28 cellular contexts compared by ENCODE assay signal in the genomic region with DNA sequence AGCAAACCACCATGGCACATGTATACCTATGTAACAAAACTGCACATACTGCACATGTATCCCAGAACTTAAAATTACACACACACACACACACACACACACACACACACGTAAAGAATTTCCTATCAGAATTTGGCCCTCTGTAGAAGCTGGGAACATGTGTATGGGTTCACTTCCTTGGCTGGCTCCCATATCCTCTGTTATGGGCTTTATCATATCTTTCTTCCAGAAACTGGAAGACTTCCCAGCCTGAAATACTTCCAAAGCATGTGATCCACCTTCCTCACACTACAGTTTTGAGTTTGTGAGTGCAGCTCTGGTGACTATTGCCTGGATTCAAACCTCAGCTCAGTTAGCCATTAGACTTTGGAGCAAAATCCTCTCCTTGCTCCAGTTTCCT.
DNase-seq lines count a peak whose midpoint lies in the region; ATAC-seq and TF ChIP-seq lines count a peak whose summit lies in the region.
"Had no signal": no experiment of that assay in that cellular context is flagged by ENCODE, and none has a peak within 500 bp of the region (broad histone marks: within the 10 kb centered on the region; RNA-seq: fewer than 3 reads in every experiment).

No MANE protein-coding gene starts in this region.

- no peaks in the 10 kb centered on the region for H3K36me3 Mint-ChIP-seq in activated CD4-positive, alpha-beta T cell treated with anti-CD3 and anti-CD28 coated beads, Interleukin-2, amount 10 ng/mL, durations not matched to agents 7 days and 5 days (ENCODE audit: low read depth)
- H3K36me3 Mint-ChIP-seq in effector memory CD8-positive, alpha-beta T cell (ENCODE audit: insufficient read depth), result no peaks in the 10 kb centered on the region
- H3K36me3 Mint-ChIP-seq: activated naive CD4-positive, alpha-beta T cell treated with anti-CD3 and anti-CD28 coated beads, Interleukin-2, amount 50 U/mL, for 72 hours; CD14-positive monocyte had no signal

- H3K27ac ChIP-seq in right cardiac atrium (ENCODE audit: low read length), result no peak overlapping the region
- H3K27ac ChIP-seq: cardiac muscle cell, left lung, SJSA1, WERI-Rb-1 had no signal

- POLR2A ChIA-PET in activated CD4-positive, alpha-beta T cell treated with anti-CD3 and anti-CD28 coated beads, Interleukin-2, amount 10 ng/mL, durations not matched to agents 7 days and 5 days (lab: Charles Lee), result no interaction called here

- no peaks in the 10 kb centered on the region for H3K4me1 Mint-ChIP-seq in activated CD4-positive, alpha-beta T cell treated with anti-CD3 and anti-CD28 coated beads, Interleukin-2, amount 10 ng/mL, durations not matched to agents 7 days and 5 days
- H3K4me1 Mint-ChIP-seq in effector memory CD8-positive, alpha-beta T cell (ENCODE audit: low read depth in 2 of 2), result no peaks in the 10 kb centered on the region
- H3K4me1 Mint-ChIP-seq: CD14-positive monocyte had no signal

- no peak for TF ChIP-seq CTCF in fibroblast of mammary gland (conservative IDR thresholded peaks at IDR 0.05; ENCODE audit: control insufficient read depth, insufficient read depth, low read depth, low read length)

- H3K4me1 ChIP-seq in right cardiac atrium (ENCODE audit: control insufficient read depth, insufficient read depth, low read length), result no peaks in the 10 kb centered on the region
- H3K4me1 ChIP-seq: left lung, SJSA1 had no signal

- 10% methylated on average over 1 of the region's 1 CpG for WGBS in right cardiac atrium

- ATAC-seq in Right ventricle myocardium superior (ENCODE audit: poor library complexity) (peak; percentile 96), right cardiac atrium (peak; percentile 93 to 95)
- no peak for ATAC-seq in effector memory CD8-positive, alpha-beta T cell (replicated peaks)
- ATAC-seq: activated naive CD4-positive, alpha-beta T cell treated with anti-CD3 and anti-CD28 coated beads, Interleukin-2, amount 50 U/mL, for 72 hours; left lung had no signal

- CTCF ChIA-PET in activated CD4-positive, alpha-beta T cell treated with anti-CD3 and anti-CD28 coated beads, Interleukin-2, amount 10 ng/mL, durations not matched to agents 7 days and 5 days (lab: Charles Lee), result no interaction called here

- H3K27me3 Mint-ChIP-seq in activated CD4-positive, alpha-beta T cell treated with anti-CD3 and anti-CD28 coated beads, Interleukin-2, amount 10 ng/mL, durations not matched to agents 7 days and 5 days, result no peaks in the 10 kb centered on the region
- H3K27me3 Mint-ChIP-seq in effector memory CD8-positive, alpha-beta T cell, result peaks cover 11 to 24% of the 10 kb centered on the region in 2 donors

- no peaks in the 10 kb centered on the region for H3K9me3 Mint-ChIP-seq in activated CD4-positive, alpha-beta T cell treated with anti-CD3 and anti-CD28 coated beads, Interleukin-2, amount 10 ng/mL, durations not matched to agents 7 days and 5 days
- H3K9me3 Mint-ChIP-seq in effector memory CD8-positive, alpha-beta T cell, result no peaks in the 10 kb centered on the region

- H3K27me3 ChIP-seq in right cardiac atrium (ENCODE audit: control insufficient read depth, insufficient read depth), result no peaks in the 10 kb centered on the region
- H3K27me3 ChIP-seq: cardiac muscle cell, left lung, SJSA1 had no signal

- DNase-seq in Right ventricle myocardium superior (no peak), cardiac septum (ENCODE audit: low spot score) (no peak), fibroblast of mammary gland (ENCODE audit: low read depth) (peak; percentile 16), right cardiac atrium (peak in 1 of 3 donors; percentile 16), NCI-H2171 (lab: John Stamatoyannopoulos, UW) (no peak), NCI-H510A treated with DMSO at 0.1 percent for 48 hours (lab: John Stamatoyannopoulos, UW) (no peak)
- DNase-seq in activated CD4-positive, alpha-beta T cell treated with anti-CD3 and anti-CD28 coated beads, Interleukin-2, amount 10 ng/mL, durations not matched to agents 7 days and 5 days, result no peak
- no peak for DNase-seq in effector memory CD8-positive, alpha-beta T cell
- DNase-seq: activated CD4-positive, alpha-beta T cell treated with anti-CD3 and anti-CD28 coated beads for 48 hours; activated effector memory CD4-positive, alpha-beta T cell treated with Interleukin-2 at 50 U/mL for 16 hours; anterior cingulate cortex; DMS79; erythroblast; GF-D8; HCEC 1CT; left lung; MV-4-11; NCI-H146; NCI-H2107; NCI-H774; stimulated activated CD4-positive, alpha-beta T cell treated with anti-CD3 and anti-CD28 coated beads, Interleukin-4, amount 100 ng/mL, for 24 hours; T1000; trophoblast cell; WERI-Rb-1 had no signal

- intact Hi-C loops in Right ventricle myocardium superior (cut with DNase I) (no loop called here), cardiac septum (cut with DNase I) (loop anchor here (2.0 to 5.0 kb wide), 2 partner anchors 68 to 81 kb away; no protein-coding TSS in a partner anchor), right cardiac atrium (cut with DNase I) (no loop called here)

- no peaks in the 10 kb centered on the region for H3K9me3 ChIP-seq in right cardiac atrium (ENCODE audit: control insufficient read depth, low read length)
- H3K9me3 ChIP-seq: left lung, SJSA1 had no signal

- no peak overlapping the region for H3K27ac Mint-ChIP-seq in activated CD4-positive, alpha-beta T cell treated with anti-CD3 and anti-CD28 coated beads, Interleukin-2, amount 10 ng/mL, durations not matched to agents 7 days and 5 days
- no peak overlapping the region for H3K27ac Mint-ChIP-seq in effector memory CD8-positive, alpha-beta T cell
- H3K27ac Mint-ChIP-seq: activated naive CD4-positive, alpha-beta T cell treated with anti-CD3 and anti-CD28 coated beads, Interleukin-2, amount 50 U/mL, for 72 hours; CD14-positive monocyte had no signal

- no peak overlapping the region for H3K4me3 Mint-ChIP-seq in activated CD4-positive, alpha-beta T cell treated with anti-CD3 and anti-CD28 coated beads, Interleukin-2, amount 10 ng/mL, durations not matched to agents 7 days and 5 days
- H3K4me3 Mint-ChIP-seq in effector memory CD8-positive, alpha-beta T cell, result no peak overlapping the region
- H3K4me3 Mint-ChIP-seq: CD14-positive monocyte had no signal

- H3K4me3 ChIP-seq in fibroblast of mammary gland (ENCODE audit: control insufficient read depth, low read depth, low read length), result no peak overlapping the region
- H3K4me3 ChIP-seq in right cardiac atrium (ENCODE audit: low read length), result no peak overlapping the region
- H3K4me3 ChIP-seq: cardiac muscle cell, left lung, SJSA1 had no signal
